Comparison of ENCODE assay signal across 22 cellular contexts in genomic region chr1:74271503-74271902, GRCh38. TPM values are rescaled to one million over a fixed set of nuclear protein-coding genes. Genes with fewer than 3 reads are reported as not detected.
"Had no signal": no experiment of that assay in that cellular context is flagged by ENCODE, and none has a peak within 500 bp of the region (broad histone marks: within the 10 kb centered on the region; RNA-seq: fewer than 3 reads in every experiment).

No MANE protein-coding gene starts in this region.

- DNase-seq: activated CD4-positive, alpha-beta memory T cell treated with anti-CD3 and anti-CD28 coated beads, Interleukin-2, amount 10 ng/mL, durations not matched to agents 7 days and 5 days; activated CD4-positive, alpha-beta T cell treated with anti-CD3 and anti-CD28 coated beads, Interleukin-2, amount 10 ng/mL, durations not matched to agents 24 days and 14 days; activated effector memory CD4-positive, alpha-beta T cell treated with anti-CD3 and anti-CD28 coated beads, Interleukin-2, amount 50 U/mL, for 16 hours; activated T-cell treated with anti-CD3 and anti-CD28 coated beads for 4 hours; anterior cingulate cortex; effector CD4-positive, alpha-beta T cell; erythroblast; foreskin fibroblast; left ventricle myocardium superior; mammary epithelial cell; midbrain; occipital lobe; posterior cingulate gyrus; retina; stimulated activated CD4-positive, alpha-beta T cell treated with anti-CD3 and anti-CD28 coated beads, Interleukin-2, amount 100 ng/mL, for 48 hours; stimulated activated CD8-positive, alpha-beta memory T cell treated with anti-CD3 and anti-CD28 coated beads, Interleukin-4, amount 100 ng/mL, for 48 hours; stimulated activated naive B cell treated with anti-CD40 and anti-IgM and Interleukin-4, amounts not matched to agents 10 μg/mL and 1 μg/mL and 100 μg/mL, for 72 hours; upper lobe of left lung had no signal

- H3K9me3 ChIP-seq: thoracic aorta, upper lobe of left lung had no signal

- H3K4me1 ChIP-seq: upper lobe of left lung had no signal

- H3K4me3 ChIP-seq: thoracic aorta, upper lobe of left lung had no signal

- H3K27ac ChIP-seq: thoracic aorta, upper lobe of left lung had no signal

- H3K27me3 ChIP-seq: upper lobe of left lung had no signal

- H3K36me3 ChIP-seq: thoracic aorta, upper lobe of left lung had no signal

RNA-seq across cellular contexts. Expression of gene TNNI3K, which starts 36.3 kb away (rescaled TPM):
- total RNA-seq: activated CD4-positive, alpha-beta T cell treated with anti-CD3 and anti-CD28 coated beads, Interleukin-2, amount 10 ng/mL, durations not matched to agents 24 days and 14 days; glomerular endothelial cell; mammary epithelial cell; natural killer cell treated with Interleukin-12 subunit alpha and Interleukin-12 subunit beta and Interleukin-15 and Interleukin-18, amount 100 ng/mL, for 72 hours; T-helper 2 cell treated with Interferon-gamma antibody and Interleukin-4, amounts not matched to agents 100 ng/mL and 5 ng/mL, for 36 hours had no signal
